In the genomic region with DNA sequence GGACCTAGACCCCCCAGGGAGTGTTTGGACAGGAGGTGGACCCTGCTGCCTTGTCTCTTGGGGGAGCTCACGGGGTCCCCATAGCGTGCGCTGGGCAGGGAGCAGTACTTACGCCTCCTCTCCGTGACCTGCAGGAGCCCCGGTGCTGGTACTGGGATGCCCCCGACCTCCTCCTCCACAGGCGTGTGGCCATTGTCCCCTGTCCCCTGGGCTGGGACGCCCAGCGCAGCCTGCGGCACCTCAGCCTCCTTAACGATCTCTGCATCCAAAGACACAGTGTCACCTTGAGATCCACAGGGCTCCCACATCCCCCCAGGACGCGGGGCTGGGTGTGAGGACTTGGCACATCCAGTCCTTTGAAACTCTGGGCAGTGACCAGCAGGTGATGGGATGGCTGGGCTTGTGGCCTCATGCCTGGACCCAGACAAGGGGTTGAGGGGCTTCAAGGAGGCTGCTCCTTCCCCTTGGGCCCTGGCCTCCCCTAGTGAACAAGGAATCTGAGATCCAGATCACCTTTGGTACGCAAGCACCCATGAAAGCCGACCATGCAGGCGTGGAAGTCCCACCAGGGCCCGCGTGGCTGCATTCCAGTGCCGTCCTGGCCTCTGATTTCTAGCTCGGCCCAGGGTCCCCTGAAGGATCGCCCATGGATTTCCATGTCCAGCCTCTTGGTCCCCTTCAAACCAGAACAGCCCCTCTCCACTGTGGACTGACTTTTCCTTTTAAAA, we compare ENCODE assay signal across 15 cellular contexts. TPM values are rescaled to one million over a fixed set of nuclear protein-coding genes. Genes with fewer than 3 reads are reported as not detected.
DNase-seq lines count a peak whose midpoint lies in the region; ATAC-seq, FAIRE-seq and TF ChIP-seq lines count a peak whose summit lies in the region.
"Had no signal": no experiment of that assay in that cellular context is flagged by ENCODE, and none has a peak within 500 bp of the region (broad histone marks: within the 10 kb centered on the region; RNA-seq: fewer than 3 reads in every experiment).

No MANE protein-coding gene starts in this region.

- H3K27ac ChIP-seq in astrocyte (ENCODE audit: low read depth, low read length) (no peak overlapping the region), neuronal stem cell (replicated peaks; ENCODE audit: low read length) (no peak overlapping the region)
- H3K27ac ChIP-seq: foreskin keratinocyte, left lung, testis had no signal

- H2AFZ ChIP-seq in astrocyte (ENCODE audit: low read depth, low read length) (no peak overlapping the region), neuronal stem cell (ENCODE audit: low read length) (no peak overlapping the region)

- no peak overlapping the region for H3K14ac ChIP-seq in neuronal stem cell (ENCODE audit: low read length)

- no peak for DNase-seq in activated CD4-positive, alpha-beta T cell treated with anti-CD3 and anti-CD28 coated beads for 36 hours
- DNase-seq in activated CD4-positive, alpha-beta T cell treated with anti-CD3 and anti-CD28 coated beads for 4 hours: no peak
- DNase-seq in astrocyte (ENCODE audit: low read depth) (no peak), neuronal stem cell (ENCODE audit: low spot score) (no peak), chondrocyte (ENCODE audit: low spot score) (no peak), osteocyte (ENCODE audit: extremely low spot score, unreplicated experiment) (no peak), NCI-H1436 treated with DMSO at 0.1 percent for 48 hours (lab: John Stamatoyannopoulos, UW) (no peak)
- DNase-seq: 8988T, foreskin keratinocyte, left lung, NCI-H2081 treated with DMSO at 0.1 percent for 48 hours, testis had no signal

- H2BK120ac ChIP-seq in neuronal stem cell (ENCODE audit: low read depth, low read length): no peak overlapping the region

- peak overlapping the region; percentile 84 for H2AK5ac ChIP-seq in neuronal stem cell (ENCODE audit: low read depth, low read length)

- H3K79me1 ChIP-seq in neuronal stem cell (ENCODE audit: low read depth, low read length): peaks cover 12% of the 10 kb centered on the region

- POLR2A ChIA-PET in activated CD4-positive, alpha-beta T cell treated with anti-CD3 and anti-CD28 coated beads for 36 hours (lab: Charles Lee): interaction anchor here (1.0 kb wide), 1 partner anchor 9 kb away, joined by 3 read pairs; no protein-coding TSS in a partner anchor

- no peak for FAIRE-seq in astrocyte (lab: Jason Lieb, UNC)
- FAIRE-seq: endometrium had no signal

- no peaks in the 10 kb centered on the region for H3K9me3 ChIP-seq in astrocyte (ENCODE audit: insufficient read depth, low read depth, low read length)
- H3K9me3 ChIP-seq in neuronal stem cell (replicated peaks in 1 of 2; ENCODE audit: control insufficient read depth in 2 of 2, insufficient read depth in 1 of 2, low read depth in 1 of 2, low read length in 2 of 2): no peaks in the 10 kb centered on the region
- H3K9me3 ChIP-seq: left lung, testis had no signal

- no peaks in the 10 kb centered on the region for H4K20me1 ChIP-seq in astrocyte (ENCODE audit: insufficient read depth, low read length)

- H3K27me3 Mint-ChIP-seq in activated CD4-positive, alpha-beta T cell treated with anti-CD3 and anti-CD28 coated beads for 36 hours: no peaks in the 10 kb centered on the region
- H3K27me3 Mint-ChIP-seq in astrocyte (ENCODE audit: low read depth, unreplicated experiment) (no peaks in the 10 kb centered on the region), chondrocyte (ENCODE audit: low read depth) (no peaks in the 10 kb centered on the region), osteocyte (ENCODE audit: unreplicated experiment) (no peaks in the 10 kb centered on the region)

- no peaks in the 10 kb centered on the region for H3K36me3 Mint-ChIP-seq in activated CD4-positive, alpha-beta T cell treated with anti-CD3 and anti-CD28 coated beads for 36 hours (ENCODE audit: low read depth)
- peaks cover 2% of the 10 kb centered on the region for H3K36me3 Mint-ChIP-seq in astrocyte (ENCODE audit: low read depth, unreplicated experiment)
- H3K36me3 Mint-ChIP-seq in chondrocyte (ENCODE audit: low read depth): no peaks in the 10 kb centered on the region
- no peaks in the 10 kb centered on the region for H3K36me3 Mint-ChIP-seq in osteocyte (ENCODE audit: unreplicated experiment)
- H3K36me3 Mint-ChIP-seq: CD14-positive monocyte had no signal

- H3K18ac ChIP-seq in neuronal stem cell (ENCODE audit: low read length): peak overlapping the region; percentile 13

- no CpG with 5 or more reads among the region's 22 CpGs for WGBS in neuronal stem cell (ENCODE audit: extremely low coverage in 2 of 2, insufficient read length in 2 of 2, insufficient replicate concordance in 1 of 2), 2 donors

- peaks cover 2% of the 10 kb centered on the region for H3K4me1 ChIP-seq in astrocyte (ENCODE audit: insufficient read depth, low read length)
- H3K4me1 ChIP-seq in neuronal stem cell (ENCODE audit: control insufficient read depth in 2 of 2, insufficient read depth in 1 of 2, low read depth in 1 of 2, low read length in 2 of 2): peaks cover 3 to 7% of the 10 kb centered on the region in 2 donors
- H3K4me1 ChIP-seq: foreskin keratinocyte, testis had no signal

- H3K27me3 ChIP-seq in astrocyte (ENCODE audit: insufficient read depth, low read length): no peaks in the 10 kb centered on the region
- H3K27me3 ChIP-seq in neuronal stem cell (ENCODE audit: control insufficient read depth in 3 of 3, insufficient read depth in 3 of 3, low read depth in 1 of 3, low read length in 3 of 3): peaks cover 0 to 5% (median 0%) of the 10 kb centered on the region in 3 experiments
- H3K27me3 ChIP-seq: foreskin keratinocyte, testis had no signal

- peak overlapping the region; percentile 26 for H2BK15ac ChIP-seq in neuronal stem cell (ENCODE audit: low read length)

- H3K9ac ChIP-seq in astrocyte (ENCODE audit: low read length) (no peak overlapping the region), neuronal stem cell (ENCODE audit: low read depth, low read length, poor library complexity) (peak overlapping the region; percentile 21)

- peak overlapping the region; percentile 67 for H3K4me3 Mint-ChIP-seq in activated CD4-positive, alpha-beta T cell treated with anti-CD3 and anti-CD28 coated beads for 36 hours
- H3K4me3 Mint-ChIP-seq in astrocyte (ENCODE audit: unreplicated experiment) (no peak overlapping the region), chondrocyte (ENCODE audit: unreplicated experiment) (no peak overlapping the region), osteocyte (ENCODE audit: unreplicated experiment) (no peak overlapping the region)

- H4K8ac ChIP-seq in neuronal stem cell (ENCODE audit: low read depth, low read length): no peak overlapping the region

- intact Hi-C loops in activated CD4-positive, alpha-beta T cell treated with anti-CD3 and anti-CD28 coated beads for 36 hours (cut with DNase I, micrococcal nuclease): no loop called here

- H3K4me3 ChIP-seq in astrocyte (ENCODE audit: insufficient read depth, low read depth, low read length): no peak overlapping the region
- H3K4me3 ChIP-seq in neuronal stem cell (ENCODE audit: low read length in 2 of 2): no peak overlapping the region
- H3K4me3 ChIP-seq: left lung, testis had no signal

- no peak overlapping the region for H4K91ac ChIP-seq in neuronal stem cell (ENCODE audit: low read depth, low read length, poor library complexity)

- H3K27ac Mint-ChIP-seq in activated CD4-positive, alpha-beta T cell treated with anti-CD3 and anti-CD28 coated beads for 36 hours: no peak overlapping the region
- no peak overlapping the region for H3K27ac Mint-ChIP-seq in astrocyte (ENCODE audit: unreplicated experiment)
- H3K27ac Mint-ChIP-seq in chondrocyte (ENCODE audit: unreplicated experiment): no peak overlapping the region
- no peak overlapping the region for H3K27ac Mint-ChIP-seq in osteocyte (ENCODE audit: unreplicated experiment)
- H3K27ac Mint-ChIP-seq: CD14-positive monocyte had no signal

- H3K4me2 ChIP-seq in astrocyte (ENCODE audit: low read length): peak overlapping the region; percentile 4
- no peak overlapping the region for H3K4me2 ChIP-seq in neuronal stem cell (ENCODE audit: insufficient read depth, low read length, poor library complexity, severe bottlenecking)

- H3K4ac ChIP-seq in neuronal stem cell (ENCODE audit: low read length): no peak overlapping the region

- TF ChIP-seq CTCF in astrocyte (IDR thresholded peaks at IDR 0.05; ENCODE audit: insufficient read depth, low read depth, low read length): no peak
- TF ChIP-seq CTCF in chondrocyte (IDR thresholded peaks at IDR 0.05): no peak
- TF ChIP-seq CTCF in osteocyte (IDR thresholded peaks at IDR 0.05): no peak

- CTCF ChIA-PET in activated CD4-positive, alpha-beta T cell treated with anti-CD3 and anti-CD28 coated beads for 36 hours (lab: Charles Lee): interaction anchor here (0.6 to 1.2 kb wide), 2 partner anchors 11 to 904 kb away, joined by 4 read pairs; partner anchors contain the start of gene DBNDD1

- no peaks in the 10 kb centered on the region for H3K9me3 Mint-ChIP-seq in activated CD4-positive, alpha-beta T cell treated with anti-CD3 and anti-CD28 coated beads for 36 hours (ENCODE audit: low read depth)
- no peaks in the 10 kb centered on the region for H3K9me3 Mint-ChIP-seq in astrocyte (ENCODE audit: unreplicated experiment)
- H3K9me3 Mint-ChIP-seq in chondrocyte (ENCODE audit: low read depth): no peaks in the 10 kb centered on the region
- no peaks in the 10 kb centered on the region for H3K9me3 Mint-ChIP-seq in osteocyte (ENCODE audit: unreplicated experiment)
- H3K9me3 Mint-ChIP-seq: CD14-positive monocyte had no signal

- H3K4me1 Mint-ChIP-seq in activated CD4-positive, alpha-beta T cell treated with anti-CD3 and anti-CD28 coated beads for 36 hours: peaks cover 15% of the 10 kb centered on the region
- H3K4me1 Mint-ChIP-seq in astrocyte (ENCODE audit: low read depth, unreplicated experiment): no peaks in the 10 kb centered on the region
- H3K4me1 Mint-ChIP-seq in chondrocyte (ENCODE audit: low read depth): no peaks in the 10 kb centered on the region
- H3K4me1 Mint-ChIP-seq in osteocyte (ENCODE audit: unreplicated experiment): peaks cover 3% of the 10 kb centered on the region

- H3K36me3 ChIP-seq in astrocyte (ENCODE audit: insufficient read depth, low read length) (no peaks in the 10 kb centered on the region), neuronal stem cell (replicated peaks in 1 of 2; ENCODE audit: control insufficient read depth in 2 of 2, insufficient read depth in 2 of 2, low read length in 2 of 2) (no peaks in the 10 kb centered on the region)
- H3K36me3 ChIP-seq: left lung had no signal

- H3K23ac ChIP-seq in neuronal stem cell (ENCODE audit: low read depth, low read length, poor library complexity): peak overlapping the region; percentile 73

- H3K79me2 ChIP-seq in astrocyte (ENCODE audit: insufficient read depth, low read length): no peaks in the 10 kb centered on the region

- no peak overlapping the region for H2BK12ac ChIP-seq in neuronal stem cell (ENCODE audit: low read length)

- peak overlapping the region; percentile 82 for H2BK5ac ChIP-seq in neuronal stem cell (ENCODE audit: low read length)

- ATAC-seq in activated CD4-positive, alpha-beta T cell treated with anti-CD3 and anti-CD28 coated beads for 36 hours: peak; percentile 34
- peak; percentile 7 for ATAC-seq in HG03108 (IDR thresholded peaks at IDR 0.05; ENCODE audit: unreplicated experiment)
- ATAC-seq: foreskin keratinocyte, left lung had no signal

RNA-seq across cellular contexts. Expression of gene DBNDD1, which starts 9.9 kb away (rescaled TPM):
- total RNA-seq in activated CD4-positive, alpha-beta T cell treated with anti-CD3 and anti-CD28 coated beads for 36 hours: 1 to 10 TPM; 1.2 to 1.5 TPM
- total RNA-seq in astrocyte (18.1 and 24.0 TPM in 2 replicates), chondrocyte (2.8 to 3.7 TPM (median 3.0 TPM) in 3 replicates), osteocyte (0.78 and 1.3 TPM in 2 replicates)
- polyA plus RNA-seq in neuronal stem cell (2013, experiment 1 of 2): 35.6 TPM
- polyA plus RNA-seq in neuronal stem cell (2013, experiment 2 of 2): 34.0 TPM
- polyA plus RNA-seq: CD14-positive monocyte had no signal
